Comparison of ENCODE assay signal across 1 cellular context in the genomic region with DNA sequence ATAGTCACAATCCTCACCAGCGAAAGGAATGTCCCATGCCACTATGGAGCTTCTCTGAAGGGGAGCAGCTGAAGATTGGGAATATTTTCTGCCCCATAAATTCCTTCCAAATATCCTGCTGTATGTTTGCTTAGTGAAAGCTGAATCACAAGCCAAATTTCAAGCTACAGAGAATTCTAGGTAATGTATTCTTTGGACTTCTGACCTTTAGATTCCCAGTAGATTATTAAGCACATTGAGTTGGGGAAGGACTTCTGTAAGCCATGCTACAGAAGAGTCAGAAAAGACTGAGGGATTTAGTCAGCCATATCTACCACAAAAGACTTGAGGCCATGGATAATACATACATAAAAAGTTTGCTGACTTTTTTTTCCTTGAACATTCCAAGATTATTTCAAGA.
TF ChIP-seq lines count a peak whose summit lies in the region.

No MANE protein-coding gene starts in this region.

TF ChIP-seq in A549, 52 proteins besides CTCF, POLR2A, EP300 and RAD21 (continued from another document):
- TF ChIP-seq, protein P1, sequence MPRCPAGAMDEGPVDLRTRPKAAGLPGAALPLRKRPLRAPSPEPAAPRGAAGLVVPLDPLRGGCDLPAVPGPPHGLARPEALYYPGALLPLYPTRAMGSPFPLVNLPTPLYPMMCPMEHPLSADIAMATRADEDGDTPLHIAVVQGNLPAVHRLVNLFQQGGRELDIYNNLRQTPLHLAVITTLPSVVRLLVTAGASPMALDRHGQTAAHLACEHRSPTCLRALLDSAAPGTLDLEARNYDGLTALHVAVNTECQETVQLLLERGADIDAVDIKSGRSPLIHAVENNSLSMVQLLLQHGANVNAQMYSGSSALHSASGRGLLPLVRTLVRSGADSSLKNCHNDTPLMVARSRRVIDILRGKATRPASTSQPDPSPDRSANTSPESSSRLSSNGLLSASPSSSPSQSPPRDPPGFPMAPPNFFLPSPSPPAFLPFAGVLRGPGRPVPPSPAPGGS (IDR thresholded peaks at IDR 0.05), result no peak
- no peak for TF ChIP-seq FOSL2 (IDR thresholded peaks at IDR 0.05)
- TF ChIP-seq FOSL2 (CRISPR knock-in tag; IDR thresholded peaks at IDR 0.05), result no peak
- TF ChIP-seq, protein P2, sequence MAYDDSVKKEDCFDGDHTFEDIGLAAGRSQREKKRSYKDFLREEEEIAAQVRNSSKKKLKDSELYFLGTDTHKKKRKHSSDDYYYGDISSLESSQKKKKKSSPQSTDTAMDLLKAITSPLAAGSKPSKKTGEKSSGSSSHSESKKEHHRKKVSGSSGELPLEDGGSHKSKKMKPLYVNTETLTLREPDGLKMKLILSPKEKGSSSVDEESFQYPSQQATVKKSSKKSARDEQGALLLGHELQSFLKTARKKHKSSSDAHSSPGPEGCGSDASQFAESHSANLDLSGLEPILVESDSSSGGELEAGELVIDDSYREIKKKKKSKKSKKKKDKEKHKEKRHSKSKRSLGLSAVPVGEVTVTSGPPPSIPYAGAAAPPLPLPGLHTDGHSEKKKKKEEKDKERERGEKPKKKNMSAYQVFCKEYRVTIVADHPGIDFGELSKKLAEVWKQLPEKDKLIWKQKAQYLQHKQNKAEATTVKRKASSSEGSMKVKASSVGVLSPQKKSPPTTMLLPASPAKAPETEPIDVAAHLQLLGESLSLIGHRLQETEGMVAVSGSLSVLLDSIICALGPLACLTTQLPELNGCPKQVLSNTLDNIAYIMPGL (CRISPR knock-in tag; IDR thresholded peaks at IDR 0.05; ENCODE audit: borderline replicate concordance), result no peak
- TF ChIP-seq NFE2L2 (conservative IDR thresholded peaks at IDR 0.05; ENCODE audit: low read length), result no peak
- no peak for TF ChIP-seq FOXS1 (CRISPR knock-in tag; IDR thresholded peaks at IDR 0.05)
- TF ChIP-seq HOXA7 (CRISPR knock-in tag; IDR thresholded peaks at IDR 0.05), result no peak
